In genomic region chr12:100992194-100992593, GRCh38 we compare ENCODE assay signal across 34 cellular contexts.
"Had no signal": no experiment of that assay in that cellular context is flagged by ENCODE, and none has a peak within 500 bp of the region (broad histone marks: within the 10 kb centered on the region; RNA-seq: fewer than 3 reads in every experiment).

No MANE protein-coding gene starts in this region.

- DNase-seq: Karpas-422, Kasumi-1, MG63, MM.1S, MV-4-11, NCI-H1048, NCI-H1092, NCI-H1092 treated with DMSO at 0.1 percent for 48 hours, NCI-H1105, NCI-H1105 treated with DMSO at 0.1 percent for 48 hours, NCI-H1417, NCI-H1417 treated with DMSO at 0.1 percent for 48 hours, NCI-H1436, NCI-H1436 treated with DMSO at 0.1 percent for 48 hours, NCI-H1694, NCI-H1694 treated with DMSO at 0.1 percent for 48 hours, NCI-H187, NCI-H187 treated with DMSO at 0.1 percent for 48 hours, NCI-H1930, NCI-H2029, NCI-H2029 treated with DMSO at 0.1 percent for 48 hours, NCI-H2081, NCI-H2081 treated with DMSO at 0.1 percent for 48 hours, NCI-H2107, NCI-H2171, NCI-H2171 treated with DMSO at 0.1 percent for 48 hours, NCI-H2227 treated with DMSO at 0.1 percent for 48 hours, NCI-H226, NCI-H345, NCI-H446, NCI-H446 treated with DMSO at 0.1 percent for 48 hours, NCI-H510A, NCI-H510A treated with DMSO at 0.1 percent for 48 hours, NCI-H524 had no signal

- H3K4me3 ChIP-seq: MG63 had no signal

- H3K36me3 ChIP-seq: MG63 had no signal

- H3K27me3 ChIP-seq: MG63 had no signal

- H3K9me3 ChIP-seq: MG63 had no signal
